In the genomic region with DNA sequence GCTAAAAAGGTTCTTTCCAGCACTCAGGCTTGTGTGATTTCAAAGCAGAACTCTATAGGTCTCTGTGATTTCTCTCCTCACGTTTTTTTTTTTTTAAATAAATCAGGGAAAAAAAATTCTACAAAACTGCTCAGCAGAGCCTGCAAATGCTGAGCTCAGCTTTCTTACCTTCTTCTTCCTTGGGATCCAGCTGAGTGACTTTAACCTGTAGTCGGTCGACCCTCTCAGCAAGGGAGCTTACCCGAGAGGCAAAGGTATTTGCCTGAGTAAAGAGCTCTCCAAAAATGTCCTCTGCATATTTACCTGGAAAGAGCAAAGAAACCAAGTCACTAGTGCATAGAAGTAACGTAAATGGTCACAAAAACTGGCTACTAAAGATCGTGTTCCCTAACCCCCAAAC, we compare ENCODE assay signal across 9 cellular contexts. TPM values are rescaled to one million over a fixed set of nuclear protein-coding genes. Genes with fewer than 3 reads are reported as not detected.
DNase-seq lines count a peak whose midpoint lies in the region; ATAC-seq and TF ChIP-seq lines count a peak whose summit lies in the region.
"Had no signal": no experiment of that assay in that cellular context is flagged by ENCODE, and none has a peak within 500 bp of the region (broad histone marks: within the 10 kb centered on the region; RNA-seq: fewer than 3 reads in every experiment).

No MANE protein-coding gene starts in this region.

- H3K4me1 ChIP-seq in hepatocyte (ENCODE audit: insufficient read depth), result peaks cover 24% of the 10 kb centered on the region

- no peak for TF ChIP-seq CTCF in hepatocyte (IDR thresholded peaks at IDR 0.05; ENCODE audit: poor library complexity)

- H3K36me3 ChIP-seq in hepatocyte (replicated peaks; ENCODE audit: insufficient read depth, low read depth), result no peaks in the 10 kb centered on the region

- peak overlapping the region; percentile 14 for H3K4me2 ChIP-seq in hepatocyte

- no peak for TF ChIP-seq POLR2A in GM18505 (IDR thresholded peaks at IDR 0.05; ENCODE audit: borderline replicate concordance, extremely low read depth, insufficient read depth, insufficient read length)

- H3K27ac ChIP-seq in hepatocyte, result peak overlapping the region; percentile 96

- H3K27ac Mint-ChIP-seq in T-helper 17 cell, result peak overlapping the region; percentile 89
- peak overlapping the region; percentile 49 to 94 for H3K27ac Mint-ChIP-seq in stimulated activated naive CD8-positive, alpha-beta T cell treated with anti-CD3 and anti-CD28 coated beads, Interleukin-15, amount 100 ng/mL, for 72 hours

- H2AFZ ChIP-seq in hepatocyte, result no peak overlapping the region

- no peaks in the 10 kb centered on the region for H3K9me3 Mint-ChIP-seq in stimulated activated naive CD8-positive, alpha-beta T cell treated with anti-CD3 and anti-CD28 coated beads, Interleukin-15, amount 100 ng/mL, for 72 hours

- ATAC-seq in HG02759 (IDR thresholded peaks at IDR 0.05; ENCODE audit: unreplicated experiment) (peak; percentile 10), T-helper 17 cell (no peak), GM18505 (IDR thresholded peaks at IDR 0.05; ENCODE audit: unreplicated experiment) (no peak), HG02588 (IDR thresholded peaks at IDR 0.05; ENCODE audit: unreplicated experiment) (no peak)
- peak; percentile 3 for ATAC-seq in stimulated activated naive CD8-positive, alpha-beta T cell treated with anti-CD3 and anti-CD28 coated beads, Interleukin-15, amount 100 ng/mL, for 72 hours

- H3K27me3 ChIP-seq in hepatocyte, result no peaks in the 10 kb centered on the region

- H3K9me2 ChIP-seq in hepatocyte (replicated peaks; ENCODE audit: insufficient read depth), result no peaks in the 10 kb centered on the region

- H3K27me3 Mint-ChIP-seq in T-helper 17 cell, result no peaks in the 10 kb centered on the region
- H3K27me3 Mint-ChIP-seq in stimulated activated naive CD8-positive, alpha-beta T cell treated with anti-CD3 and anti-CD28 coated beads, Interleukin-15, amount 100 ng/mL, for 72 hours, result no peaks in the 10 kb centered on the region

- no peaks in the 10 kb centered on the region for H4K20me1 ChIP-seq in hepatocyte (ENCODE audit: insufficient read depth, poor library complexity, severe bottlenecking)

- 34% methylated on average over 6 of the region's 6 CpGs for WGBS in hepatocyte (ENCODE audit: low lambda C conversion rate, missing lambda C conversion rate)

- no peak for DNase-seq in T-helper 17 cell
- DNase-seq in hepatocyte (ENCODE audit: low spot score), result no peak
- DNase-seq in stimulated activated naive CD8-positive, alpha-beta T cell treated with anti-CD3 and anti-CD28 coated beads, Interleukin-15, amount 100 ng/mL, for 72 hours, result no peak
- DNase-seq in NCI-H526 (lab: John Stamatoyannopoulos, UW), result no peak
- DNase-seq in dedifferentiated amniotic fluid mesenchymal stem cell (ENCODE audit: extremely low spot score), result no peak
- DNase-seq: stimulated activated CD4-positive, alpha-beta T cell treated with anti-CD3 and anti-CD28 coated beads, Interleukin-12 subunit alpha, Interleukin-12 subunit beta, amount 100 ng/mL, for 4 hours had no signal

- H3K36me3 Mint-ChIP-seq in T-helper 17 cell (ENCODE audit: low read depth), result peaks cover 4% of the 10 kb centered on the region

- H3K9me3 ChIP-seq in T-helper 17 cell (ENCODE audit: control insufficient read depth, low read length, poor library complexity, severe bottlenecking), result no peaks in the 10 kb centered on the region
- no peaks in the 10 kb centered on the region for H3K9me3 ChIP-seq in hepatocyte (ENCODE audit: low read depth)

- H3K79me2 ChIP-seq in hepatocyte, result peaks cover 54% of the 10 kb centered on the region

- H3K4me1 Mint-ChIP-seq in T-helper 17 cell, result peaks cover 23% of the 10 kb centered on the region
- H3K4me1 Mint-ChIP-seq in stimulated activated naive CD8-positive, alpha-beta T cell treated with anti-CD3 and anti-CD28 coated beads, Interleukin-15, amount 100 ng/mL, for 72 hours, result peaks cover 69% of the 10 kb centered on the region

- no peak overlapping the region for H3K4me3 ChIP-seq in hepatocyte

- no peak overlapping the region for H3K4me3 Mint-ChIP-seq in T-helper 17 cell
- H3K4me3 Mint-ChIP-seq in stimulated activated naive CD8-positive, alpha-beta T cell treated with anti-CD3 and anti-CD28 coated beads, Interleukin-15, amount 100 ng/mL, for 72 hours, result peak overlapping the region; percentile 5 to 45

RNA-seq across cellular contexts. Expression of a gene that starts 26.4 kb away (rescaled TPM):
- total RNA-seq in T-helper 17 cell, result under 1 TPM in 1 of 2 donors, not detected in 1; 0.30 TPM
- total RNA-seq in hepatocyte, result 0.32 and 0.47 TPM in 2 replicates
- 1.5 and 2.2 TPM in 2 replicates for polyA plus RNA-seq in hepatocyte

RNA-seq across cellular contexts. Expression of a gene that starts 35.7 kb away (rescaled TPM):
- total RNA-seq in T-helper 17 cell, result not detected
- not detected in 2 replicates for total RNA-seq in hepatocyte
- 0.19 TPM in 1 of 2 replicates, not detected in the other for polyA plus RNA-seq in hepatocyte

RNA-seq across cellular contexts. Expression of a gene that starts 44.2 kb away (rescaled TPM):
- total RNA-seq in T-helper 17 cell (not detected), hepatocyte (not detected in 2 replicates)
- not detected in 2 replicates for polyA plus RNA-seq in hepatocyte

RNA-seq across cellular contexts. Expression of a gene that starts 52.0 kb away (rescaled TPM):
- total RNA-seq in T-helper 17 cell (1 to 10 TPM; 3.3 to 4.9 TPM), hepatocyte (4.3 and 6.3 TPM in 2 replicates)
- 20.4 and 24.8 TPM in 2 replicates for polyA plus RNA-seq in hepatocyte

Comparison
In these comparisons a context has a peak if more than half of its experiments do, and no peak if none do; other contexts are left out.
1. ATAC-seq: peak in HG02759 (single experiment) and stimulated activated naive CD8-positive, alpha-beta T cell treated with anti-CD3 and anti-CD28 coated beads, Interleukin-15, amount 100 ng/mL, for 72 hours (single experiment); none in T-helper 17 cell (single experiment), GM18505 (single experiment) and HG02588 (single experiment).